In the genomic region with DNA sequence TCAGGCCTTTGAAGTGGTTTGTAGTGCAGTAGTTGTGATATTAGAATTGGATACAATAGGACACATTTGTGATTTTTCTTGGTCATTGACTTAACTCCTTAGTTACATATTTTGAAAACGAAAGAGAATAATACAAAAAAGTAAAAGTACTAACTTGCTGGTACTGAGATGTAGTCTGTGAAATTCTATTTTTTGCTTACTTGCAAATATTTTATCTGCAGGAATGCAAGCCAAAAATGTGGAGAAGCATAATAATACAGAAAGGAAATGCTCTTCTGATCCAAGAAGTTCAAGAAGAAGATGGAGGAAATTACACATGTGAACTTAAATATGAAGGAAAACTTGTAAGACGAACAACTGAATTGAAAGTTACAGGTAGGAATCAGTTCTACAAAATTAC, we compare ENCODE assay signal across 40 cellular contexts. TPM values are rescaled to one million over a fixed set of nuclear protein-coding genes. Genes with fewer than 3 reads are reported as not detected.
"Had no signal": no experiment of that assay in that cellular context is flagged by ENCODE, and none has a peak within 500 bp of the region (broad histone marks: within the 10 kb centered on the region; RNA-seq: fewer than 3 reads in every experiment).

No MANE protein-coding gene starts in this region.

- H3K36me3 ChIP-seq: ascending aorta, cardiac muscle cell, WERI-Rb-1 had no signal

- H3K36me3 Mint-ChIP-seq: activated CD8-positive, alpha-beta memory T cell treated with anti-CD3 and anti-CD28 coated beads, Interleukin-2, amount 10 ng/mL, durations not matched to agents 7 days and 5 days; activated naive CD4-positive, alpha-beta T cell treated with anti-CD3 and anti-CD28 coated beads, Interleukin-2, amount 10 ng/mL, durations not matched to agents 7 days and 5 days; activated naive CD4-positive, alpha-beta T cell treated with anti-CD3 and anti-CD28 coated beads, Interleukin-2, amount 50 U/mL, for 24 hours; activated naive CD8-positive, alpha-beta T cell; activated naive CD8-positive, alpha-beta T cell treated with anti-CD3 and anti-CD28 coated beads, Interleukin-2, amount 10 ng/mL, durations not matched to agents 7 days and 5 days; brain; WTC11 had no signal

- FAIRE-seq: bronchial epithelial cell, TTC549 had no signal

- H3K27me3 ChIP-seq: ascending aorta, cardiac muscle cell had no signal

- DNase-seq: activated CD4-positive, alpha-beta memory T cell treated with anti-CD3 and anti-CD28 coated beads, Interleukin-2, amount 10 ng/mL, durations not matched to agents 7 days and 5 days; activated CD4-positive, alpha-beta T cell treated with anti-CD3 and anti-CD28 coated beads for 1 hour; activated CD4-positive, alpha-beta T cell treated with anti-CD3 and anti-CD28 coated beads for 36 hours; activated CD4-positive, alpha-beta T cell treated with anti-CD3 and anti-CD28 coated beads for 48 hours; activated CD4-positive, alpha-beta T cell treated with anti-CD3 and anti-CD28 coated beads, Interleukin-2, amount 10 ng/mL, durations not matched to agents 7 days and 5 days; activated CD4-positive, alpha-beta T cell treated with anti-CD3 and anti-CD28 coated beads, Interleukin-2, amount 50 U/mL, for 48 hours; activated CD4-positive, CD25-positive, alpha-beta regulatory T cell; activated CD8-positive, alpha-beta memory T cell treated with anti-CD3 and anti-CD28 coated beads for 24 hours; activated CD8-positive, alpha-beta memory T cell treated with anti-CD3 and anti-CD28 coated beads, Interleukin-2, amount 10 ng/mL, durations not matched to agents 7 days and 5 days; activated CD8-positive, alpha-beta memory T cell treated with anti-CD3 and anti-CD28 coated beads, Interleukin-2, amount 50 U/mL, for 48 hours; activated CD8-positive, alpha-beta T cell treated with anti-CD3 and anti-CD28 coated beads, Interleukin-2, amount 10 ng/mL, durations not matched to agents 7 days and 5 days; activated effector memory CD4-positive, alpha-beta T cell treated with Interleukin-2 at 50 U/mL for 16 hours; activated gamma-delta T cell; activated naive CD4-positive, alpha-beta T cell treated with anti-CD3 and anti-CD28 coated beads, Interleukin-2, amount 10 ng/mL, durations not matched to agents 7 days and 5 days; activated naive CD4-positive, alpha-beta T cell treated with Interleukin-2 at 50 U/mL for 16 hours; activated naive CD8-positive, alpha-beta T cell treated with anti-CD3 and anti-CD28 coated beads, Interleukin-2, amount 10 ng/mL, durations not matched to agents 7 days and 5 days; activated naive CD8-positive, alpha-beta T cell treated with anti-CD3 and anti-CD28 coated beads, Interleukin-2, amount 50 U/mL, for 24 hours; activated T-cell treated with anti-CD3 and anti-CD28 coated beads, Interleukin-2, amount 50 U/mL, for 24 hours; activated T-cell treated with anti-CD3 and anti-CD28 coated beads, Interleukin-2, amount 50 U/mL, for 48 hours; amygdala; anterior cingulate cortex; caudate nucleus; cerebellar nuclear complex; T-helper 2 cell; T-helper 9 cell; WERI-Rb-1 had no signal

- H3K4me1 Mint-ChIP-seq: activated CD4-positive, alpha-beta memory T cell treated with anti-CD3 and anti-CD28 coated beads, Interleukin-2, amount 10 ng/mL, durations not matched to agents 7 days and 5 days; activated CD4-positive, alpha-beta T cell treated with anti-CD3 and anti-CD28 coated beads for 36 hours; activated CD4-positive, alpha-beta T cell treated with anti-CD3 and anti-CD28 coated beads, Interleukin-2, amount 10 ng/mL, durations not matched to agents 7 days and 5 days; activated CD8-positive, alpha-beta memory T cell treated with anti-CD3 and anti-CD28 coated beads, Interleukin-2, amount 10 ng/mL, durations not matched to agents 7 days and 5 days; activated naive CD4-positive, alpha-beta T cell treated with anti-CD3 and anti-CD28 coated beads, Interleukin-2, amount 10 ng/mL, durations not matched to agents 7 days and 5 days; activated naive CD4-positive, alpha-beta T cell treated with anti-CD3 and anti-CD28 coated beads, Interleukin-2, amount 50 U/mL, for 24 hours; activated naive CD8-positive, alpha-beta T cell treated with anti-CD3 and anti-CD28 coated beads, Interleukin-2, amount 10 ng/mL, durations not matched to agents 7 days and 5 days; activated naive CD8-positive, alpha-beta T cell treated with anti-CD3 and anti-CD28 coated beads, Interleukin-2, amount 50 U/mL, for 24 hours; central memory CD8-positive, alpha-beta T cell had no signal

- ATAC-seq: activated CD4-positive, alpha-beta T cell treated with anti-CD3 and anti-CD28 coated beads for 36 hours; activated CD4-positive, CD25-positive, alpha-beta regulatory T cell treated with anti-CD3 and anti-CD28 coated beads, Interleukin-2, amount 50 U/mL, for 24 hours; activated CD8-positive, alpha-beta memory T cell treated with anti-CD3 and anti-CD28 coated beads, Interleukin-2, amount 10 ng/mL, durations not matched to agents 7 days and 5 days; activated CD8-positive, alpha-beta T cell treated with anti-CD3 and anti-CD28 coated beads, Interleukin-2, amount 10 ng/mL, durations not matched to agents 7 days and 5 days; activated naive CD8-positive, alpha-beta T cell treated with anti-CD3 and anti-CD28 coated beads, Interleukin-2, amount 50 U/mL, for 24 hours; WTC11 had no signal

- H3K27ac ChIP-seq: ascending aorta, cardiac muscle cell, WERI-Rb-1 had no signal

- H3K9me3 Mint-ChIP-seq: activated CD4-positive, alpha-beta memory T cell treated with anti-CD3 and anti-CD28 coated beads, Interleukin-2, amount 10 ng/mL, durations not matched to agents 7 days and 5 days; activated CD4-positive, alpha-beta T cell treated with anti-CD3 and anti-CD28 coated beads, Interleukin-2, amount 10 ng/mL, durations not matched to agents 7 days and 5 days; activated naive CD4-positive, alpha-beta T cell treated with anti-CD3 and anti-CD28 coated beads, Interleukin-2, amount 10 ng/mL, durations not matched to agents 7 days and 5 days; activated naive CD4-positive, alpha-beta T cell treated with anti-CD3 and anti-CD28 coated beads, Interleukin-2, amount 50 U/mL, for 24 hours; activated naive CD8-positive, alpha-beta T cell treated with anti-CD3 and anti-CD28 coated beads, Interleukin-2, amount 10 ng/mL, durations not matched to agents 7 days and 5 days; activated naive CD8-positive, alpha-beta T cell treated with anti-CD3 and anti-CD28 coated beads, Interleukin-2, amount 50 U/mL, for 24 hours; activated T-cell treated with anti-CD3 and anti-CD28 coated beads, Interleukin-2, amount 50 U/mL, for 24 hours; activated T-helper 2 cell treated with anti-CD3 and anti-CD28 coated beads, Interferon-gamma antibody, Interleukin-2, Interleukin-4, amounts not matched to agents 10 μg/mL and 5 μg/mL and 100 μg/mL, durations not matched to agents 14 hours and 24 hours and 36 hours; brain; T-helper 2 cell treated with Interferon-gamma antibody and Interleukin-4, amounts not matched to agents 5 μg/mL and 100 μg/mL, for 36 hours; WTC11 had no signal

- H3K4me3 ChIP-seq: ascending aorta, cardiac muscle cell had no signal

- H3K4me1 ChIP-seq: ascending aorta had no signal

- H3K27ac Mint-ChIP-seq: activated CD4-positive, alpha-beta memory T cell treated with anti-CD3 and anti-CD28 coated beads, Interleukin-2, amount 10 ng/mL, durations not matched to agents 7 days and 5 days; activated CD4-positive, alpha-beta T cell treated with anti-CD3 and anti-CD28 coated beads for 36 hours; activated CD4-positive, alpha-beta T cell treated with anti-CD3 and anti-CD28 coated beads, Interleukin-2, amount 10 ng/mL, durations not matched to agents 7 days and 5 days; activated CD8-positive, alpha-beta memory T cell treated with anti-CD3 and anti-CD28 coated beads, Interleukin-2, amount 10 ng/mL, durations not matched to agents 7 days and 5 days; activated CD8-positive, alpha-beta T cell treated with anti-CD3 and anti-CD28 coated beads, Interleukin-2, amount 10 ng/mL, durations not matched to agents 7 days and 5 days; activated naive CD4-positive, alpha-beta T cell treated with anti-CD3 and anti-CD28 coated beads, Interleukin-2, amount 10 ng/mL, durations not matched to agents 7 days and 5 days; activated naive CD4-positive, alpha-beta T cell treated with anti-CD3 and anti-CD28 coated beads, Interleukin-2, amount 50 U/mL, for 24 hours; activated naive CD8-positive, alpha-beta T cell; activated naive CD8-positive, alpha-beta T cell treated with anti-CD3 and anti-CD28 coated beads, Interleukin-2, amount 10 ng/mL, durations not matched to agents 7 days and 5 days; activated naive CD8-positive, alpha-beta T cell treated with anti-CD3 and anti-CD28 coated beads, Interleukin-2, amount 50 U/mL, for 24 hours; activated T-cell treated with anti-CD3 and anti-CD28 coated beads, Interleukin-2, amount 50 U/mL, for 24 hours; activated T-helper 2 cell treated with anti-CD3 and anti-CD28 coated beads, Interferon-gamma antibody, Interleukin-2, Interleukin-4, amounts not matched to agents 10 μg/mL and 5 μg/mL and 100 μg/mL, durations not matched to agents 14 hours and 24 hours and 36 hours; T-helper 2 cell treated with Interferon-gamma antibody and Interleukin-4, amounts not matched to agents 5 μg/mL and 100 μg/mL, for 36 hours; WTC11 had no signal

- H3K27me3 Mint-ChIP-seq: activated CD4-positive, alpha-beta memory T cell treated with anti-CD3 and anti-CD28 coated beads, Interleukin-2, amount 10 ng/mL, durations not matched to agents 7 days and 5 days; activated CD4-positive, alpha-beta T cell treated with anti-CD3 and anti-CD28 coated beads for 36 hours; activated CD4-positive, alpha-beta T cell treated with anti-CD3 and anti-CD28 coated beads, Interleukin-2, amount 10 ng/mL, durations not matched to agents 7 days and 5 days; activated CD8-positive, alpha-beta memory T cell treated with anti-CD3 and anti-CD28 coated beads, Interleukin-2, amount 10 ng/mL, durations not matched to agents 7 days and 5 days; activated naive CD4-positive, alpha-beta T cell treated with anti-CD3 and anti-CD28 coated beads, Interleukin-2, amount 10 ng/mL, durations not matched to agents 7 days and 5 days; activated naive CD4-positive, alpha-beta T cell treated with anti-CD3 and anti-CD28 coated beads, Interleukin-2, amount 50 U/mL, for 24 hours; activated naive CD8-positive, alpha-beta T cell; activated naive CD8-positive, alpha-beta T cell treated with anti-CD3 and anti-CD28 coated beads, Interleukin-2, amount 10 ng/mL, durations not matched to agents 7 days and 5 days; activated naive CD8-positive, alpha-beta T cell treated with anti-CD3 and anti-CD28 coated beads, Interleukin-2, amount 50 U/mL, for 24 hours; central memory CD8-positive, alpha-beta T cell had no signal

- H3K4me3 Mint-ChIP-seq: activated CD4-positive, alpha-beta memory T cell treated with anti-CD3 and anti-CD28 coated beads, Interleukin-2, amount 10 ng/mL, durations not matched to agents 7 days and 5 days; activated CD4-positive, alpha-beta T cell treated with anti-CD3 and anti-CD28 coated beads for 36 hours; activated CD4-positive, alpha-beta T cell treated with anti-CD3 and anti-CD28 coated beads, Interleukin-2, amount 10 ng/mL, durations not matched to agents 7 days and 5 days; activated CD8-positive, alpha-beta memory T cell treated with anti-CD3 and anti-CD28 coated beads, Interleukin-2, amount 10 ng/mL, durations not matched to agents 7 days and 5 days; activated CD8-positive, alpha-beta T cell treated with anti-CD3 and anti-CD28 coated beads, Interleukin-2, amount 10 ng/mL, durations not matched to agents 7 days and 5 days; activated naive CD4-positive, alpha-beta T cell treated with anti-CD3 and anti-CD28 coated beads, Interleukin-2, amount 10 ng/mL, durations not matched to agents 7 days and 5 days; activated naive CD4-positive, alpha-beta T cell treated with anti-CD3 and anti-CD28 coated beads, Interleukin-2, amount 50 U/mL, for 24 hours; activated naive CD8-positive, alpha-beta T cell; activated naive CD8-positive, alpha-beta T cell treated with anti-CD3 and anti-CD28 coated beads, Interleukin-2, amount 10 ng/mL, durations not matched to agents 7 days and 5 days; activated naive CD8-positive, alpha-beta T cell treated with anti-CD3 and anti-CD28 coated beads, Interleukin-2, amount 50 U/mL, for 24 hours; activated T-cell treated with anti-CD3 and anti-CD28 coated beads, Interleukin-2, amount 50 U/mL, for 24 hours; brain; central memory CD8-positive, alpha-beta T cell; T-helper 2 cell treated with Interferon-gamma antibody and Interleukin-4, amounts not matched to agents 5 μg/mL and 100 μg/mL, for 36 hours; WTC11 had no signal

- H3K9me3 ChIP-seq: ascending aorta had no signal

RNA-seq across cellular contexts. Expression of gene TEX13A, which starts 46.7 kb away (rescaled TPM):
- total RNA-seq: activated CD4-positive, alpha-beta memory T cell treated with anti-CD3 and anti-CD28 coated beads, Interleukin-2, amount 10 ng/mL, durations not matched to agents 7 days and 5 days; activated CD4-positive, alpha-beta T cell treated with anti-CD3 and anti-CD28 coated beads for 36 hours; activated CD4-positive, alpha-beta T cell treated with anti-CD3 and anti-CD28 coated beads, Interleukin-2, amount 10 ng/mL, durations not matched to agents 7 days and 5 days; activated CD8-positive, alpha-beta memory T cell treated with anti-CD3 and anti-CD28 coated beads, Interleukin-2, amount 10 ng/mL, durations not matched to agents 7 days and 5 days; activated CD8-positive, alpha-beta T cell treated with anti-CD3 and anti-CD28 coated beads, Interleukin-2, amount 10 ng/mL, durations not matched to agents 7 days and 5 days; activated naive CD8-positive, alpha-beta T cell treated with anti-CD3 and anti-CD28 coated beads, Interleukin-2, amount 10 ng/mL, durations not matched to agents 7 days and 5 days; activated T-helper 2 cell treated with anti-CD3 and anti-CD28 coated beads, Interferon-gamma antibody, Interleukin-2, Interleukin-4, amounts not matched to agents 10 μg/mL and 5 μg/mL and 100 μg/mL, durations not matched to agents 14 hours and 24 hours and 36 hours; ascending aorta; bronchial epithelial cell; cardiac muscle cell; chondrocyte had no signal
- polyA plus RNA-seq: adipose tissue, cardiac muscle cell had no signal
